8 cellular contexts compared by ENCODE assay signal in genomic region chr7:148932-149855, GRCh38. TPM values are rescaled to one million over a fixed set of nuclear protein-coding genes. Genes with fewer than 3 reads are reported as not detected.
DNase-seq lines count a peak whose midpoint lies in the region; ATAC-seq, FAIRE-seq and TF ChIP-seq lines count a peak whose summit lies in the region.

No MANE protein-coding gene starts in this region.

- peak overlapping the region; percentile 82 for H2AFZ ChIP-seq in trophoblast cell (ENCODE audit: insufficient read depth, low read length, poor library complexity)

- WGBS in adipose tissue, 3 donors: 0% methylated on average over 78 of the region's 78 CpGs
- WGBS in trophoblast cell (ENCODE audit: extremely low coverage, insufficient coverage, insufficient read length): no CpG with 5 or more reads among the region's 78 CpGs
- WGBS in transverse colon (ENCODE audit: low coverage in 1 of 2), 2 donors: 0 to 2% methylated on average over 5 to 78 of the region's 78 CpGs

- DNase-seq in GM12891 (ENCODE audit: insufficient read length, low spot score) (peak; percentile 95), NCI-H1417 (lab: John Stamatoyannopoulos, UW) (peak; percentile 97 to 100 (median 100)), SW480 (ENCODE audit: low spot score) (peak; percentile 100), cardiac septum (ENCODE audit: low spot score) (peak; percentile 98), trophoblast cell (peak; percentile 99), transverse colon (peak; percentile 97)

- peak; percentile 92 for TF ChIP-seq POLR2A in GM12891 (IDR thresholded peaks at IDR 0.05; ENCODE audit: low read depth, low read length)
- TF ChIP-seq POLR2A in transverse colon (IDR thresholded peaks at IDR 0.05): peak; percentile 81

- peak overlapping the region; percentile 85 for H3K14ac ChIP-seq in trophoblast cell (ENCODE audit: low read length)

- peak overlapping the region; percentile 86 for H2BK120ac ChIP-seq in trophoblast cell (ENCODE audit: insufficient read depth, low read length, poor library complexity)

- H3K36me3 ChIP-seq in trophoblast cell (ENCODE audit: control insufficient read depth in 1 of 2, insufficient read depth in 2 of 2, low read length in 2 of 2) (no peaks in the 10 kb centered on the region), transverse colon (no peaks in the 10 kb centered on the region)

- H3K9ac ChIP-seq in trophoblast cell (ENCODE audit: low read length): peak overlapping the region; percentile 70

- H3K79me1 ChIP-seq in trophoblast cell (ENCODE audit: low read length): peaks cover 6% of the 10 kb centered on the region

- H3K27me3 ChIP-seq in trophoblast cell (ENCODE audit: insufficient read depth, low read length): no peaks in the 10 kb centered on the region
- H3K27me3 ChIP-seq in transverse colon: no peaks in the 10 kb centered on the region

- TF ChIP-seq CTCF in transverse colon (IDR thresholded peaks at IDR 0.05): peak in 2 of 5 experiments; percentile 25 to 27

- H2BK12ac ChIP-seq in trophoblast cell (ENCODE audit: low read length): no peak overlapping the region

- H4K91ac ChIP-seq in trophoblast cell (ENCODE audit: low read depth, low read length): peak overlapping the region; percentile 87

- H4K12ac ChIP-seq in trophoblast cell (ENCODE audit: low read depth, low read length): peak overlapping the region; percentile 96

- no peak overlapping the region for H3K23ac ChIP-seq in trophoblast cell (ENCODE audit: low read length)

- peak overlapping the region; percentile 63 for H3K4me2 ChIP-seq in trophoblast cell (ENCODE audit: low read length)

- H3K9me3 ChIP-seq in trophoblast cell (ENCODE audit: insufficient read depth, low read depth, low read length): no peaks in the 10 kb centered on the region
- H3K9me3 ChIP-seq in transverse colon: no peaks in the 10 kb centered on the region

- H3K4me1 ChIP-seq in trophoblast cell (ENCODE audit: control insufficient read depth in 1 of 2, insufficient read depth in 2 of 2, low read length in 2 of 2) (peaks cover 5 to 6% of the 10 kb centered on the region in 2 experiments), transverse colon (peaks cover 6 to 17% (median 9%) of the 10 kb centered on the region in 4 donors)

- peak; percentile 95 for ATAC-seq in HG02763 (IDR thresholded peaks at IDR 0.05; ENCODE audit: unreplicated experiment)

- peak overlapping the region; percentile 5 for H3K27ac ChIP-seq in adipose tissue (ENCODE audit: low read depth, low read length)
- peak overlapping the region; percentile 86 for H3K27ac ChIP-seq in trophoblast cell (ENCODE audit: low read depth, low read length)
- peak overlapping the region; percentile 90 to 96 (median 92) for H3K27ac ChIP-seq in transverse colon

- H3K4me3 ChIP-seq in trophoblast cell (ENCODE audit: low read depth, low read length) (peak overlapping the region; percentile 63), transverse colon (peak overlapping the region; percentile 41 to 63 (median 52))

- in situ Hi-C loops in transverse colon (cut with MboI; ENCODE audit: low pct_ligation_motif_present in 1 of 4, low pct_unique_long_range_greater_than_20kb in 1 of 4, low sequenced_read_pairs in 3 of 4): no loop called here

- H3K79me2 ChIP-seq in trophoblast cell (ENCODE audit: control insufficient read depth, insufficient read depth, low read length, poor library complexity): peaks cover 3% of the 10 kb centered on the region

- peak overlapping the region; percentile 56 for H3K4ac ChIP-seq in trophoblast cell (ENCODE audit: low read depth, low read length)

- H2AK5ac ChIP-seq in trophoblast cell (ENCODE audit: low read length): peak overlapping the region; percentile 80

- peak overlapping the region; percentile 74 for H2BK5ac ChIP-seq in trophoblast cell (ENCODE audit: low read depth, low read length, poor library complexity)

- TF ChIP-seq EP300 in transverse colon (IDR thresholded peaks at IDR 0.05; ENCODE audit: low read depth): no peak

- peak overlapping the region; percentile 97 for H4K8ac ChIP-seq in trophoblast cell (ENCODE audit: low read depth, low read length)

- peak overlapping the region; percentile 78 for H3K18ac ChIP-seq in trophoblast cell (ENCODE audit: low read length)

- FAIRE-seq in GM12891 (lab: Jason Lieb, UNC): peak; percentile 98

- intact Hi-C loops in cardiac septum (cut with DNase I) (no loop called here), transverse colon (cut with DNase I; ENCODE audit: low total_unique reads) (no loop called here)

TF ChIP-seq in GM12891, 5 proteins besides CTCF, POLR2A, EP300 and RAD21:
- no peak for TF ChIP-seq PAX5 (IDR thresholded peaks at IDR 0.05; ENCODE audit: insufficient read depth, low read length, severe bottlenecking)
- TF ChIP-seq TAF1 (IDR thresholded peaks at IDR 0.05; ENCODE audit: low read depth, low read length): peak; percentile 89
- peak; percentile 64; the same call in 1 of the 2 replicates for TF ChIP-seq POU2F2 (IDR thresholded peaks at IDR 0.05; ENCODE audit: low read depth, low read length)
- TF ChIP-seq SPI1 (IDR thresholded peaks at IDR 0.05; ENCODE audit: low read depth, low read length): no peak
- TF ChIP-seq POLR2AphosphoS5 (IDR thresholded peaks at IDR 0.05; ENCODE audit: low read depth, low read length): peak; percentile 90

RNA-seq across cellular contexts. Expression of gene FAM20C, which starts 43.2 kb away (rescaled TPM):
- polyA plus RNA-seq in GM12891 (2012; ENCODE audit: low read depth, missing spikeins): not detected
- 100 to 1,000 TPM in 1 of 3 donors, 10 to 100 TPM in 2; 16.0 to 105 (median 34.3) TPM for polyA plus RNA-seq in adipose tissue
- total RNA-seq in cardiac septum (30.2 TPM), transverse colon (10 to 100 TPM; 10.5 to 62.3 (median 23.5) TPM)
- 0.24 and 0.33 TPM in 2 replicates for polyA plus RNA-seq in trophoblast cell (2013)

Comparison
In these comparisons a context has a peak if more than half of its experiments do, and no peak if none do; other contexts are left out.
1. Peak in every context shown above with its lines: DNase-seq, ATAC-seq, H3K4me3 ChIP-seq and H3K27ac ChIP-seq.
2. H3K27ac ChIP-seq: peak in every context shown above with its lines; median percentile 92 in transverse colon; 86 in trophoblast cell; 5 in adipose tissue.